1 cellular context compared by ENCODE assay signal in genomic region chr10:50528206-50528605, GRCh38.
TF ChIP-seq lines count a peak whose summit lies in the region.

No MANE protein-coding gene starts in this region.

TF ChIP-seq in GM23338, 12 proteins besides CTCF, POLR2A, EP300 and RAD21 (continued from another document):
- no peak for TF ChIP-seq ZNF462 (CRISPR knock-in tag; IDR thresholded peaks at IDR 0.05)
